In genomic region chr12:99027491-99027890, GRCh38 we compare ENCODE assay signal across 13 cellular contexts.
DNase-seq lines count a peak whose midpoint lies in the region; ATAC-seq, FAIRE-seq and TF ChIP-seq lines count a peak whose summit lies in the region.
"Had no signal": no experiment of that assay in that cellular context is flagged by ENCODE, and none has a peak within 500 bp of the region (broad histone marks: within the 10 kb centered on the region; RNA-seq: fewer than 3 reads in every experiment).

No MANE protein-coding gene starts in this region.

- peak overlapping the region; percentile 12; the same call in 1 of the 2 replicates for H3K4me3 ChIP-seq in Karpas-422 (ENCODE audit: low read length)
- no peak overlapping the region for H3K4me3 ChIP-seq in GM12878
- H3K4me3 ChIP-seq: GM23248, K562 had no signal

- TF ChIP-seq RAD21 in GM12878 (IDR thresholded peaks at IDR 0.05; ENCODE audit: insufficient read depth, low read depth, low read length), result no peak

- H3K9me3 Mint-ChIP-seq in natural killer cell treated with Interleukin-12 subunit alpha and Interleukin-12 subunit beta and Interleukin-15 and Interleukin-18, amount 100 ng/mL, for 72 hours, result peaks cover 6% of the 10 kb centered on the region
- H3K9me3 Mint-ChIP-seq: CD8-positive, alpha-beta T cell had no signal

- H2AFZ ChIP-seq in Karpas-422 (ENCODE audit: low read length) (no peak overlapping the region), GM12878 (ENCODE audit: control insufficient read depth, low read depth, low read length) (no peak overlapping the region)
- H2AFZ ChIP-seq: GM23248 had no signal

- no peak overlapping the region for H3K27ac Mint-ChIP-seq in natural killer cell treated with Interleukin-12 subunit alpha and Interleukin-12 subunit beta and Interleukin-15 and Interleukin-18, amount 100 ng/mL, for 72 hours
- H3K27ac Mint-ChIP-seq: CD8-positive, alpha-beta T cell had no signal

- H3K9me3 ChIP-seq in Karpas-422 (ENCODE audit: low read length), result no peaks in the 10 kb centered on the region
- no peaks in the 10 kb centered on the region for H3K9me3 ChIP-seq in GM12878 (replicated peaks; ENCODE audit: control insufficient read depth, insufficient read depth, low read length)

- in situ Hi-C loops in GM12878 (cut with MboI), result no loop called here

- TF ChIP-seq POLR2A in GM12878 (IDR thresholded peaks at IDR 0.05; ENCODE audit: low read depth, low read length), result no peak

- WGBS in GM12878 (ENCODE audit: insufficient coverage, insufficient replicate concordance, low lambda C conversion rate, missing lambda C conversion rate), result 0% methylated on average over 2 of the region's 2 CpGs

- TF ChIP-seq CTCF in GM12878 (IDR thresholded peaks at IDR 0.05 in 2 of 3, conservative IDR thresholded peaks at IDR 0.05 in 1 of 3; ENCODE audit: control insufficient read depth in 2 of 3, extremely low read depth in 1 of 3, insufficient read depth in 1 of 3, low read depth in 3 of 3, low read length in 3 of 3), result no peak

- CTCF ChIA-PET in GM12878 (lab: Yijun Ruan, JAX), result interaction anchor here (0.7 to 1.6 kb wide), 3 partner anchors 14 to 460 kb away, joined by 3 to 4 read pairs (median 4); no protein-coding TSS in a partner anchor

- peak; percentile 42 for ATAC-seq in GM18861 (IDR thresholded peaks at IDR 0.05; ENCODE audit: unreplicated experiment)
- 0 out of 3 replicates have a peak, but pooled peaks have one; percentile 31 for ATAC-seq in GM12878
- no peak for ATAC-seq in natural killer cell treated with Interleukin-12 subunit alpha and Interleukin-12 subunit beta and Interleukin-15 and Interleukin-18, amount 100 ng/mL, for 72 hours
- ATAC-seq: CD8-positive, alpha-beta T cell; K562 had no signal

- H3K4me1 ChIP-seq in Karpas-422 (ENCODE audit: low read length) (peaks cover 96% of the 10 kb centered on the region), GM12878 (ENCODE audit: control insufficient read depth, insufficient read depth, low read length) (no peaks in the 10 kb centered on the region)

- no peak for TF ChIP-seq EP300 in GM12878 (IDR thresholded peaks at IDR 0.05; ENCODE audit: borderline replicate concordance in 1 of 2, control insufficient read depth in 1 of 2, low read depth in 2 of 2, low read length in 2 of 2)

- no peaks in the 10 kb centered on the region for H3K36me3 Mint-ChIP-seq in natural killer cell treated with Interleukin-12 subunit alpha and Interleukin-12 subunit beta and Interleukin-15 and Interleukin-18, amount 100 ng/mL, for 72 hours
- H3K36me3 Mint-ChIP-seq: CD8-positive, alpha-beta T cell had no signal

- H3K4me2 ChIP-seq in Karpas-422 (ENCODE audit: low read depth, low read length, poor library complexity, severe bottlenecking), result peak overlapping the region; percentile 51
- H3K4me2 ChIP-seq in GM12878 (ENCODE audit: control insufficient read depth, insufficient read depth), result no peak overlapping the region

- POLR2A ChIA-PET in GM12878 (lab: Charles Lee), result no interaction called here

- DNase-seq in Karpas-422, result no peak
- no peak for DNase-seq in GM12878 (ENCODE audit: low read depth, low spot score)
- DNase-seq in mucosa of gallbladder (ENCODE audit: low spot score), result peak; percentile 22
- no peak for DNase-seq in activated gamma-delta T cell (lab: John Stamatoyannopoulos, UW)
- no peak for DNase-seq in retina
- DNase-seq in natural killer cell treated with Interleukin-12 subunit alpha and Interleukin-12 subunit beta and Interleukin-15 and Interleukin-18, amount 100 ng/mL, for 72 hours (ENCODE audit: low spot score), result no peak
- DNase-seq: CD8-positive, alpha-beta T cell; DMS 273 treated with DMSO at 0.1 percent for 48 hours; GM23248; NCI-H2029 treated with DMSO at 0.1 percent for 48 hours; NCI-H510A treated with DMSO at 0.1 percent for 48 hours had no signal

- H3K36me3 ChIP-seq in Karpas-422 (ENCODE audit: insufficient read depth, low read length), result no peaks in the 10 kb centered on the region; the same call in 1 of the 2 replicates
- H3K36me3 ChIP-seq in GM12878 (ENCODE audit: control insufficient read depth in 2 of 2, insufficient read depth in 2 of 2, low read length in 1 of 2), result no peaks in the 10 kb centered on the region

- no peak overlapping the region for H3K4me3 Mint-ChIP-seq in natural killer cell treated with Interleukin-12 subunit alpha and Interleukin-12 subunit beta and Interleukin-15 and Interleukin-18, amount 100 ng/mL, for 72 hours
- H3K4me3 Mint-ChIP-seq: CD8-positive, alpha-beta T cell had no signal

- H3K79me2 ChIP-seq in Karpas-422 (ENCODE audit: low read length) (no peaks in the 10 kb centered on the region), GM12878 (ENCODE audit: control insufficient read depth, insufficient read depth, low read length) (no peaks in the 10 kb centered on the region)

- H3K27me3 ChIP-seq in Karpas-422 (ENCODE audit: low read length) (no peaks in the 10 kb centered on the region), GM12878 (replicated peaks in 1 of 2; ENCODE audit: control insufficient read depth in 2 of 2, insufficient read depth in 2 of 2, low read length in 1 of 2) (no peaks in the 10 kb centered on the region)

- SMC1A ChIA-PET in GM12878 (lab: Charles Lee; ENCODE audit: uncharacterized antibody, unreplicated experiment), result interaction anchor here (0.5 to 1.5 kb wide), 4 partner anchors 10 to 402 kb away, joined by 3 to 5 read pairs (median 4); no protein-coding TSS in a partner anchor

- no peaks in the 10 kb centered on the region for H3K4me1 Mint-ChIP-seq in natural killer cell treated with Interleukin-12 subunit alpha and Interleukin-12 subunit beta and Interleukin-15 and Interleukin-18, amount 100 ng/mL, for 72 hours (ENCODE audit: low read depth in 2 of 2)

- H3K27ac ChIP-seq in Karpas-422 (ENCODE audit: low read length) (peak overlapping the region; percentile 99), GM12878 (ENCODE audit: control insufficient read depth, insufficient read depth) (no peak overlapping the region)
- H3K27ac ChIP-seq: GM23248 had no signal

- FAIRE-seq in GM12878 (lab: Jason Lieb, UNC), result no peak
- FAIRE-seq: K562 had no signal

- H3K9me2 ChIP-seq in Karpas-422 (replicated peaks; ENCODE audit: insufficient read depth, low read length), result no peaks in the 10 kb centered on the region

- intact Hi-C loops in GM12878 (cut with micrococcal nuclease; ENCODE audit: unreplicated experiment), result no loop called here

- H4K20me1 ChIP-seq in Karpas-422 (ENCODE audit: insufficient read depth, low read depth, low read length) (no peaks in the 10 kb centered on the region), GM12878 (ENCODE audit: control insufficient read depth, insufficient read depth) (no peaks in the 10 kb centered on the region)

- H3K9ac ChIP-seq in Karpas-422 (ENCODE audit: low read length), result peak overlapping the region; percentile 45
- no peak overlapping the region for H3K9ac ChIP-seq in GM12878 (ENCODE audit: control insufficient read depth, insufficient read depth, low read length)
- H3K9ac ChIP-seq: GM23248 had no signal

- H3K27me3 Mint-ChIP-seq in natural killer cell treated with Interleukin-12 subunit alpha and Interleukin-12 subunit beta and Interleukin-15 and Interleukin-18, amount 100 ng/mL, for 72 hours, result peaks cover 2 to 15% of the 10 kb centered on the region in 2 donors

- no TSS peak for BruUV-seq in GM12878 (replicated peaks; lab: Mats Ljungman, UMichigan)

- RAD21 ChIA-PET in GM12878 (lab: Charles Lee; ENCODE audit: unreplicated experiment), result interaction anchor here (1.5 kb wide), 1 partner anchor 10 kb away, joined by 4 read pairs; no protein-coding TSS in a partner anchor

TF ChIP-seq in GM12878, 131 proteins besides CTCF, POLR2A, EP300 and RAD21 (continues in another document):
- TF ChIP-seq, protein P1, sequence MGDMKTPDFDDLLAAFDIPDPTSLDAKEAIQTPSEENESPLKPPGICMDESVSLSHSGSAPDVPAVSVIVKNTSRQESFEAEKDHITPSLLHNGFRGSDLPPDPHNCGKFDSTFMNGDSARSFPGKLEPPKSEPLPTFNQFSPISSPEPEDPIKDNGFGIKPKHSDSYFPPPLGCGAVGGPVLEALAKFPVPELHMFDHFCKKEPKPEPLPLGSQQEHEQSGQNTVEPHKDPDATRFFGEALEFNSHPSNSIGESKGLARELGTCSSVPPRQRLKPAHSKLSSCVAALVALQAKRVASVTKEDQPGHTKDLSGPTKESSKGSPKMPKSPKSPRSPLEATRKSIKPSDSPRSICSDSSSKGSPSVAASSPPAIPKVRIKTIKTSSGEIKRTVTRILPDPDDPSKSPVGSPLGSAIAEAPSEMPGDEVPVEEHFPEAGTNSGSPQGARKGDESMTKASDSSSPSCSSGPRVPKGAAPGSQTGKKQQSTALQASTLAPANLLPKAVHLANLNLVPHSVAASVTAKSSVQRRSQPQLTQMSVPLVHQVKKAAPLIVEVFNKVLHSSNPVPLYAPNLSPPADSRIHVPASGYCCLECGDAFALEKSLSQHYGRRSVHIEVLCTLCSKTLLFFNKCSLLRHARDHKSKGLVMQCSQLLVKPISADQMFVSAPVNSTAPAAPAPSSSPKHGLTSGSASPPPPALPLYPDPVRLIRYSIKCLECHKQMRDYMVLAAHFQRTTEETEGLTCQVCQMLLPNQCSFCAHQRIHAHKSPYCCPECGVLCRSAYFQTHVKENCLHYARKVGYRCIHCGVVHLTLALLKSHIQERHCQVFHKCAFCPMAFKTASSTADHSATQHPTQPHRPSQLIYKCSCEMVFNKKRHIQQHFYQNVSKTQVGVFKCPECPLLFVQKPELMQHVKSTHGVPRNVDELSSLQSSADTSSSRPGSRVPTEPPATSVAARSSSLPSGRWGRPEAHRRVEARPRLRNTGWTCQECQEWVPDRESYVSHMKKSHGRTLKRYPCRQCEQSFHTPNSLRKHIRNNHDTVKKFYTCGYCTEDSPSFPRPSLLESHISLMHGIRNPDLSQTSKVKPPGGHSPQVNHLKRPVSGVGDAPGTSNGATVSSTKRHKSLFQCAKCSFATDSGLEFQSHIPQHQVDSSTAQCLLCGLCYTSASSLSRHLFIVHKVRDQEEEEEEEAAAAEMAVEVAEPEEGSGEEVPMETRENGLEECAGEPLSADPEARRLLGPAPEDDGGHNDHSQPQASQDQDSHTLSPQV (IDR thresholded peaks at IDR 0.05), result no peak
- no peak for TF ChIP-seq SREBF2 (IDR thresholded peaks at IDR 0.05; ENCODE audit: low read length)
- TF ChIP-seq NRF1 (conservative IDR thresholded peaks at IDR 0.05; ENCODE audit: low read depth, low read length), result no peak
- no peak for TF ChIP-seq CBFB (IDR thresholded peaks at IDR 0.05; ENCODE audit: low read depth)

Comparison
In these comparisons a context has a peak if more than half of its experiments do, and no peak if none do; other contexts are left out.
1. ATAC-seq: peak in GM18861 (single experiment) and GM12878 (single experiment); none in natural killer cell treated with Interleukin-12 subunit alpha and Interleukin-12 subunit beta and Interleukin-15 and Interleukin-18, amount 100 ng/mL, for 72 hours (0 of 2).